In the genomic region with DNA sequence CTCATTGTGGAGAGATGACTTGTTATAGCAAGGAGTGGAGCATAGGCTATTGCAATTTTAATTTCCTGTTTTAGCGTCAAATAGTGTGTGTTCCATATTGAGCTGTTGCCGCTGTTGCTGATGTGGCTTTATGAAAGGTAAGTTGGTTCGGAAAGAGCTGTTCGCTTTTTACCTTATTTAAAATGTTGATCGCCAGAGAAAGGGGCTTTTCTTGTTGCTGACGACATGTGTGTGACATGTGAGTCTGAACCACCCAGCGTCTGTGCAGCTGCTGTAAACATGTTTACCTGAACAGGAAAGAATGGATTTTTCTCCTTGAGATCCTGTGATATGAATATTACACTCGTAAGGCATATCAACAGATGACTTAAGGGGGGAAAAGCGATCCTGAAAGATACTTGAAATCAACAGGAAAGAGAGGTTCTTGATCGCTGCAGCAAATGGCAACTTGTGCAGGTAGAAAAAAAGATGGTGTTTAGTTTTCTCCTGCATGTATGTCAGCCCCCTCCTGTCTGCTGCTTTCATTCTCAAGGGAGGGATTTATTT, we compare ENCODE assay signal across 1 cellular context.
TF ChIP-seq lines count a peak whose summit lies in the region.

No MANE protein-coding gene starts in this region.

TF ChIP-seq in GM12878, 131 proteins besides CTCF, POLR2A, EP300 and RAD21:
- no peak for TF ChIP-seq BCL3 (IDR thresholded peaks at IDR 0.05; ENCODE audit: borderline replicate concordance, insufficient read depth, low read depth, low read length, poor library complexity, severe bottlenecking)
- TF ChIP-seq, protein P1, sequence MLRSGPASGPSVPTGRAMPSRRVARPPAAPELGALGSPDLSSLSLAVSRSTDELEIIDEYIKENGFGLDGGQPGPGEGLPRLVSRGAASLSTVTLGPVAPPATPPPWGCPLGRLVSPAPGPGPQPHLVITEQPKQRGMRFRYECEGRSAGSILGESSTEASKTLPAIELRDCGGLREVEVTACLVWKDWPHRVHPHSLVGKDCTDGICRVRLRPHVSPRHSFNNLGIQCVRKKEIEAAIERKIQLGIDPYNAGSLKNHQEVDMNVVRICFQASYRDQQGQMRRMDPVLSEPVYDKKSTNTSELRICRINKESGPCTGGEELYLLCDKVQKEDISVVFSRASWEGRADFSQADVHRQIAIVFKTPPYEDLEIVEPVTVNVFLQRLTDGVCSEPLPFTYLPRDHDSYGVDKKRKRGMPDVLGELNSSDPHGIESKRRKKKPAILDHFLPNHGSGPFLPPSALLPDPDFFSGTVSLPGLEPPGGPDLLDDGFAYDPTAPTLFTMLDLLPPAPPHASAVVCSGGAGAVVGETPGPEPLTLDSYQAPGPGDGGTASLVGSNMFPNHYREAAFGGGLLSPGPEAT (IDR thresholded peaks at IDR 0.05; ENCODE audit: low read depth): peak; percentile 59; the same call in 1 of the 2 replicates
- 0 out of 2 replicates have a peak, but pooled peaks have one; percentile 31 for TF ChIP-seq CREM (IDR thresholded peaks at IDR 0.05; ENCODE audit: low read depth)
- no peak for TF ChIP-seq BMI1 (IDR thresholded peaks at IDR 0.05; ENCODE audit: borderline replicate concordance)
- TF ChIP-seq, protein P2, sequence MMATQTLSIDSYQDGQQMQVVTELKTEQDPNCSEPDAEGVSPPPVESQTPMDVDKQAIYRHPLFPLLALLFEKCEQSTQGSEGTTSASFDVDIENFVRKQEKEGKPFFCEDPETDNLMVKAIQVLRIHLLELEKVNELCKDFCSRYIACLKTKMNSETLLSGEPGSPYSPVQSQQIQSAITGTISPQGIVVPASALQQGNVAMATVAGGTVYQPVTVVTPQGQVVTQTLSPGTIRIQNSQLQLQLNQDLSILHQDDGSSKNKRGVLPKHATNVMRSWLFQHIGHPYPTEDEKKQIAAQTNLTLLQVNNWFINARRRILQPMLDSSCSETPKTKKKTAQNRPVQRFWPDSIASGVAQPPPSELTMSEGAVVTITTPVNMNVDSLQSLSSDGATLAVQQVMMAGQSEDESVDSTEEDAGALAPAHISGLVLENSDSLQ (IDR thresholded peaks at IDR 0.05): no peak
- 0 out of 2 replicates have a peak, but pooled peaks have one; percentile 56 for TF ChIP-seq MXI1 (IDR thresholded peaks at IDR 0.05; ENCODE audit: low read depth, low read length)
- peak; percentile 37; the same call in 1 of the 2 replicates for TF ChIP-seq ATF7 (IDR thresholded peaks at IDR 0.05; ENCODE audit: low read depth)
- TF ChIP-seq CREB1 (IDR thresholded peaks at IDR 0.05; ENCODE audit: low read depth): 0 out of 2 replicates have a peak, but pooled peaks have one; percentile 31
- no peak for TF ChIP-seq NKRF (conservative IDR thresholded peaks at IDR 0.05)
- no peak for TF ChIP-seq MTA3 (IDR thresholded peaks at IDR 0.05; ENCODE audit: borderline replicate concordance, low read length)
- peak; percentile 47 for TF ChIP-seq POLR2AphosphoS5 (IDR thresholded peaks at IDR 0.05; ENCODE audit: low read length)
- no peak for TF ChIP-seq CEBPZ (IDR thresholded peaks at IDR 0.05; ENCODE audit: low read depth, low read length)
- TF ChIP-seq STAT3 (IDR thresholded peaks at IDR 0.05; ENCODE audit: low read depth, low read length): no peak
